In genomic region chr17:76671912-76672262, GRCh38 we compare ENCODE assay signal across 9 cellular contexts. TPM values are rescaled to one million over a fixed set of nuclear protein-coding genes. Genes with fewer than 3 reads are reported as not detected.
DNase-seq lines count a peak whose midpoint lies in the region; ATAC-seq, FAIRE-seq and TF ChIP-seq lines count a peak whose summit lies in the region.
"Had no signal": no experiment of that assay in that cellular context is flagged by ENCODE, and none has a peak within 500 bp of the region (broad histone marks: within the 10 kb centered on the region; RNA-seq: fewer than 3 reads in every experiment).

No MANE protein-coding gene starts in this region.

- H3K27me3 Mint-ChIP-seq in activated CD8-positive, alpha-beta T cell treated with anti-CD3 and anti-CD28 coated beads for 36 hours: no peaks in the 10 kb centered on the region

- TF ChIP-seq RAD21 in A549 (conservative IDR thresholded peaks at IDR 0.05 in 1 of 2, IDR thresholded peaks at IDR 0.05 in 1 of 2): 0 out of 5 replicates have a peak, but pooled peaks of 1 of the 2 experiments have one; percentile 9

- CTCF ChIA-PET in A549 (lab: Yijun Ruan, JAX): interaction anchor here (1.1 to 14.0 kb wide), 5 partner anchors 11 to 150 kb away, joined by 3 to 123 read pairs (median 11); no protein-coding TSS in a partner anchor
- CTCF ChIA-PET in activated CD8-positive, alpha-beta T cell treated with anti-CD3 and anti-CD28 coated beads for 36 hours (lab: Charles Lee): interaction anchor here (1.1 to 2.6 kb wide), 6 partner anchors 8 to 149 kb away, joined by 3 to 23 read pairs (median 6); no protein-coding TSS in a partner anchor

- intact Hi-C loops in activated CD8-positive, alpha-beta T cell treated with anti-CD3 and anti-CD28 coated beads for 36 hours (cut with micrococcal nuclease): no loop called here

- no peaks in the 10 kb centered on the region for H3K9me3 ChIP-seq in A549
- H3K9me3 ChIP-seq in iPS DF 6.9 (ENCODE audit: control insufficient read depth, insufficient read depth, low read length): no peaks in the 10 kb centered on the region
- H3K9me3 ChIP-seq in stomach smooth muscle (ENCODE audit: control insufficient read depth in 2 of 2, low read length in 2 of 2): no peaks in the 10 kb centered on the region

- H3K36me3 Mint-ChIP-seq in activated CD8-positive, alpha-beta T cell treated with anti-CD3 and anti-CD28 coated beads for 36 hours (ENCODE audit: low read depth): no peaks in the 10 kb centered on the region

- no peaks in the 10 kb centered on the region for H3K27me3 ChIP-seq in iPS DF 6.9 (ENCODE audit: control insufficient read depth, insufficient read depth, low read length)
- no peaks in the 10 kb centered on the region for H3K27me3 ChIP-seq in stomach smooth muscle (ENCODE audit: control insufficient read depth in 1 of 2, insufficient read depth in 2 of 2, low read length in 2 of 2)

- peak overlapping the region; percentile 95 for H3K27ac Mint-ChIP-seq in activated CD8-positive, alpha-beta T cell treated with anti-CD3 and anti-CD28 coated beads for 36 hours

- peaks cover 32% of the 10 kb centered on the region for H3K4me1 Mint-ChIP-seq in activated CD8-positive, alpha-beta T cell treated with anti-CD3 and anti-CD28 coated beads for 36 hours (ENCODE audit: low read depth)

- H3K9ac ChIP-seq in stomach smooth muscle (ENCODE audit: low read length in 2 of 2): peak overlapping the region; percentile 88 to 89

- DNase-seq in A549 (ENCODE audit: low read depth in 1 of 2, low spot score in 1 of 2) (no peak), iPS DF 6.9 (ENCODE audit: low read depth, low spot score) (no peak), NCI-H524 (lab: John Stamatoyannopoulos, UW) (no peak), middle frontal gyrus (ENCODE audit: extremely low spot score, low spot score) (no peak), islet precursor cell (no peak)
- no peak for DNase-seq in activated CD8-positive, alpha-beta T cell treated with anti-CD3 and anti-CD28 coated beads for 36 hours

- peak overlapping the region; percentile 79 for H3K4me2 ChIP-seq in A549

- H3K27ac ChIP-seq in A549 (peak overlapping the region; percentile 77 to 90), iPS DF 6.9 (ENCODE audit: low read length) (no peak overlapping the region), stomach smooth muscle (ENCODE audit: low read length) (peak overlapping the region; percentile 82)

- H3K4me3 Mint-ChIP-seq in activated CD8-positive, alpha-beta T cell treated with anti-CD3 and anti-CD28 coated beads for 36 hours: peak overlapping the region; percentile 89

- FAIRE-seq in A549 (lab: Jason Lieb, UNC): no peak

- H3K4me3 ChIP-seq in A549: peak overlapping the region; percentile 54
- H3K4me3 ChIP-seq in iPS DF 6.9 (ENCODE audit: low read length): peak overlapping the region; percentile 78
- peak overlapping the region; percentile 90 to 91 for H3K4me3 ChIP-seq in stomach smooth muscle (ENCODE audit: low read length in 2 of 2)

- no peak for TF ChIP-seq EP300 in A549 (IDR thresholded peaks at IDR 0.05)

- H3K4me1 ChIP-seq in A549 (peaks cover 15% of the 10 kb centered on the region), iPS DF 6.9 (ENCODE audit: control insufficient read depth, insufficient read depth, low read length) (peaks cover 2% of the 10 kb centered on the region; the same call in 1 of the 2 replicates), stomach smooth muscle (ENCODE audit: control insufficient read depth, insufficient read depth, low read length) (peaks cover 13% of the 10 kb centered on the region)

- peak; percentile 12; the same call in 1 of the 2 replicates for TF ChIP-seq POLR2A in A549 (IDR thresholded peaks at IDR 0.05; ENCODE audit: low read length)

- H3K36me3 ChIP-seq in iPS DF 6.9 (ENCODE audit: control insufficient read depth, insufficient read depth, low read length) (no peaks in the 10 kb centered on the region), stomach smooth muscle (ENCODE audit: control insufficient read depth in 2 of 2, insufficient read depth in 2 of 2, low read length in 2 of 2) (peaks cover 0 to 4% of the 10 kb centered on the region in 2 donors)

- WGBS in A549 (ENCODE audit: missing lambda C conversion rate): under 1% methylated on average over 19 of the region's 19 CpGs
- WGBS in iPS DF 6.9 (ENCODE audit: insufficient coverage, insufficient read length): no CpG with 5 or more reads among the region's 19 CpGs

- peak; percentile 16 to 28 for ATAC-seq in A549
- peak; percentile 12 for ATAC-seq in GM21619 (IDR thresholded peaks at IDR 0.05; ENCODE audit: unreplicated experiment)
- no peak for ATAC-seq in activated CD8-positive, alpha-beta T cell treated with anti-CD3 and anti-CD28 coated beads for 36 hours

- H3K9me3 Mint-ChIP-seq in activated CD8-positive, alpha-beta T cell treated with anti-CD3 and anti-CD28 coated beads for 36 hours: peaks cover 2% of the 10 kb centered on the region

- POLR2A ChIA-PET in A549 (lab: Yijun Ruan, JAX): interaction anchor here (0.6 to 1.6 kb wide), 16 partner anchors 9 to 407 kb away, joined by 3 to 14 read pairs (median 3); partner anchors contain the start of genes PRPSAP1, ST6GALNAC2 and UBALD2
- POLR2A ChIA-PET in activated CD8-positive, alpha-beta T cell treated with anti-CD3 and anti-CD28 coated beads for 36 hours (lab: Charles Lee): interaction anchor here (0.6 to 1.8 kb wide), 12 partner anchors 9 to 227 kb away, joined by 3 to 9 read pairs (median 4); no protein-coding TSS in a partner anchor

- TF ChIP-seq CTCF in A549 (IDR thresholded peaks at IDR 0.05): no peak
- no peak for TF ChIP-seq CTCF in activated CD8-positive, alpha-beta T cell treated with anti-CD3 and anti-CD28 coated beads for 36 hours (IDR thresholded peaks at IDR 0.05)

TF ChIP-seq in A549, 52 proteins besides CTCF, POLR2A, EP300 and RAD21:
- TF ChIP-seq, protein P1, sequence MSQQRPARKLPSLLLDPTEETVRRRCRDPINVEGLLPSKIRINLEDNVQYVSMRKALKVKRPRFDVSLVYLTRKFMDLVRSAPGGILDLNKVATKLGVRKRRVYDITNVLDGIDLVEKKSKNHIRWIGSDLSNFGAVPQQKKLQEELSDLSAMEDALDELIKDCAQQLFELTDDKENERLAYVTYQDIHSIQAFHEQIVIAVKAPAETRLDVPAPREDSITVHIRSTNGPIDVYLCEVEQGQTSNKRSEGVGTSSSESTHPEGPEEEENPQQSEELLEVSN (IDR thresholded peaks at IDR 0.05; ENCODE audit: borderline replicate concordance, low read depth): 0 out of 2 replicates have a peak, but pooled peaks have one; percentile 48
- TF ChIP-seq PHF8 (IDR thresholded peaks at IDR 0.05; ENCODE audit: borderline replicate concordance, low read depth): peak; percentile 64; the same call in 1 of the 2 replicates
- no peak for TF ChIP-seq RFX5 (IDR thresholded peaks at IDR 0.05)
- peak; percentile 79 to 82; a peak in 4 of 5 replicates for TF ChIP-seq JUN (IDR thresholded peaks at IDR 0.05)
- TF ChIP-seq, protein P2, sequence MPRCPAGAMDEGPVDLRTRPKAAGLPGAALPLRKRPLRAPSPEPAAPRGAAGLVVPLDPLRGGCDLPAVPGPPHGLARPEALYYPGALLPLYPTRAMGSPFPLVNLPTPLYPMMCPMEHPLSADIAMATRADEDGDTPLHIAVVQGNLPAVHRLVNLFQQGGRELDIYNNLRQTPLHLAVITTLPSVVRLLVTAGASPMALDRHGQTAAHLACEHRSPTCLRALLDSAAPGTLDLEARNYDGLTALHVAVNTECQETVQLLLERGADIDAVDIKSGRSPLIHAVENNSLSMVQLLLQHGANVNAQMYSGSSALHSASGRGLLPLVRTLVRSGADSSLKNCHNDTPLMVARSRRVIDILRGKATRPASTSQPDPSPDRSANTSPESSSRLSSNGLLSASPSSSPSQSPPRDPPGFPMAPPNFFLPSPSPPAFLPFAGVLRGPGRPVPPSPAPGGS (IDR thresholded peaks at IDR 0.05): peak; percentile 91
TF ChIP-seq in A549: peak in this region for 4.

RNA-seq across cellular contexts. Expression of gene ST6GALNAC1, which starts 28.3 kb away (rescaled TPM):
- 0.63 and 0.72 TPM in 2 replicates for polyA plus RNA-seq in A549 (2011; rRNA removed)
- polyA plus RNA-seq in A549 (2012; cell fraction: cytosol; rRNA removed): 0.08 and 0.25 TPM in 2 replicates
- 0.05 and 0.11 TPM in 2 replicates for polyA plus RNA-seq in A549 (2012; cell fraction: nucleus; rRNA removed)
- 0.09 to 0.27 TPM (median 0.09 TPM) in 3 replicates for polyA plus RNA-seq in A549 (2017; fragmentation: RNase III; extraction: RNeasy Plus Mini Kit Qiagen cat#74134 plus additional on column Dnase treatment)
- 0.97 and 1.6 TPM in 2 replicates for polyA minus RNA-seq in A549 (2011; rRNA and poly(A)+ RNA removed)
- not detected for total RNA-seq in activated CD8-positive, alpha-beta T cell treated with anti-CD3 and anti-CD28 coated beads for 36 hours
- total RNA-seq: renal cortical epithelial cell had no signal

RNA-seq across cellular contexts. Expression of gene MXRA7, which starts 38.9 kb away (rescaled TPM):
- polyA plus RNA-seq in A549 (2011; rRNA removed) (47.8 and 80.1 TPM in 2 replicates), A549 (2017; fragmentation: RNase III; extraction: RNeasy Plus Mini Kit Qiagen cat#74134 plus additional on column Dnase treatment) (48.6 to 59.2 TPM (median 57.2 TPM) in 3 replicates)
- 23.0 and 30.3 TPM in 2 replicates for polyA plus RNA-seq in A549 (2012; cell fraction: cytosol; rRNA removed)
- 7.5 and 12.8 TPM in 2 replicates for polyA plus RNA-seq in A549 (2012; cell fraction: nucleus; rRNA removed)
- polyA minus RNA-seq in A549 (2011; rRNA and poly(A)+ RNA removed): 20.3 and 22.2 TPM in 2 replicates
- total RNA-seq in activated CD8-positive, alpha-beta T cell treated with anti-CD3 and anti-CD28 coated beads for 36 hours: 1 to 10 TPM; 8.4 to 8.6 TPM

RNA-seq across cellular contexts. Expression of gene JMJD6, which starts 54.5 kb away (rescaled TPM):
- polyA plus RNA-seq in A549 (2011; rRNA removed): 17.5 and 23.0 TPM in 2 replicates
- 29.8 and 31.6 TPM in 2 replicates for polyA plus RNA-seq in A549 (2012; cell fraction: cytosol; rRNA removed)
- 38.6 and 43.7 TPM in 2 replicates for polyA plus RNA-seq in A549 (2012; cell fraction: nucleus; rRNA removed)
- polyA plus RNA-seq in A549 (2017; fragmentation: RNase III; extraction: RNeasy Plus Mini Kit Qiagen cat#74134 plus additional on column Dnase treatment): 44.5 to 55.3 TPM (median 53.3 TPM) in 3 replicates
- polyA minus RNA-seq in A549 (2011; rRNA and poly(A)+ RNA removed): 16.0 and 23.1 TPM in 2 replicates
- 10 to 100 TPM; 77.9 to 80.3 TPM for total RNA-seq in activated CD8-positive, alpha-beta T cell treated with anti-CD3 and anti-CD28 coated beads for 36 hours

RNA-seq across cellular contexts. Expression of gene METTL23, which starts 54.8 kb away (rescaled TPM):
- polyA plus RNA-seq in A549 (2011; rRNA removed) (120 and 138 TPM in 2 replicates), A549 (2017; fragmentation: RNase III; extraction: RNeasy Plus Mini Kit Qiagen cat#74134 plus additional on column Dnase treatment) (64.6 to 67.2 TPM (median 64.9 TPM) in 3 replicates)
- 59.6 and 69.2 TPM in 2 replicates for polyA plus RNA-seq in A549 (2012; cell fraction: cytosol; rRNA removed)
- 52.8 and 61.7 TPM in 2 replicates for polyA plus RNA-seq in A549 (2012; cell fraction: nucleus; rRNA removed)
- polyA minus RNA-seq in A549 (2011; rRNA and poly(A)+ RNA removed): 22.2 and 33.0 TPM in 2 replicates
- total RNA-seq in activated CD8-positive, alpha-beta T cell treated with anti-CD3 and anti-CD28 coated beads for 36 hours: 10 to 100 TPM; 30.7 to 30.9 TPM
